ENCODE assay signal across 16 cellular contexts in genomic region chr20:8330785-8331699, GRCh38.
DNase-seq lines count a peak whose midpoint lies in the region; ATAC-seq and TF ChIP-seq lines count a peak whose summit lies in the region.
"Had no signal": no experiment of that assay in that cellular context is flagged by ENCODE, and none has a peak within 500 bp of the region (broad histone marks: within the 10 kb centered on the region; RNA-seq: fewer than 3 reads in every experiment).

No MANE protein-coding gene starts in this region.

- peak; percentile 1 for DNase-seq in KBM-7
- peak; percentile 84 for DNase-seq in glomerular visceral epithelial cell (ENCODE audit: extremely low spot score)
- no peak for DNase-seq in midbrain (lab: John Stamatoyannopoulos, UW)
- no peak for DNase-seq in lower lobe of right lung
- no peak for DNase-seq in activated naive CD4-positive, alpha-beta T cell treated with Interleukin-2 at 50 U/mL for 16 hours
- DNase-seq: activated CD4-positive, alpha-beta T cell treated with anti-CD3 and anti-CD28 coated beads, Interleukin-2, amount 50 U/mL, for 1 hour; activated T-cell treated with anti-CD3 and anti-CD28 coated beads, Interleukin-2, amount 50 U/mL, for 72 hours; Kasumi-1; stimulated activated naive CD4-positive, alpha-beta T cell; T1000 had no signal

- intact Hi-C loops in lower lobe of right lung (cut with DNase I), result no loop called here

- peaks cover 0 to 4% (median 0%) of the 10 kb centered on the region in 11 experiments; a peak in 2 of 22 replicates for H3K36me3 ChIP-seq in BLaER1 treated with 17β-estradiol and CSF1 and Interleukin-3, amounts not matched to agents 10 nM and 100 nM
- no peaks in the 10 kb centered on the region for H3K36me3 ChIP-seq in lower lobe of right lung

- H3K27me3 ChIP-seq in BLaER1 treated with 17β-estradiol and CSF1 and Interleukin-3, amounts not matched to agents 10 nM and 100 nM, result no peaks in the 10 kb centered on the region
- H3K27me3 ChIP-seq in lower lobe of right lung (ENCODE audit: low read depth), result no peaks in the 10 kb centered on the region
- H3K27me3 ChIP-seq: body of pancreas had no signal

- peak overlapping the region in 10 of 11 experiments; percentile 2 to 73 (median 52); a peak in 18 of 22 replicates for H3K4me2 ChIP-seq in BLaER1 treated with 17β-estradiol and CSF1 and Interleukin-3, amounts not matched to agents 10 nM and 100 nM

- in situ Hi-C loops in KBM-7 (cut with MboI; ENCODE audit: low pct_unique_long_range_greater_than_20kb, low sequenced_read_pairs), result no loop called here

- TF ChIP-seq CTCF in lower lobe of right lung (IDR thresholded peaks at IDR 0.05), result no peak

- H3K27ac ChIP-seq in BLaER1 treated with 17β-estradiol and CSF1 and Interleukin-3, amounts not matched to agents 10 nM and 100 nM, result peak overlapping the region in 5 of 11 experiments; percentile 15 to 38 (median 26); a peak in 7 of 22 replicates
- no peak overlapping the region for H3K27ac ChIP-seq in lower lobe of right lung
- H3K27ac ChIP-seq: GM23248 had no signal

- peaks cover 6 to 18% (median 10%) of the 10 kb centered on the region in 11 experiments; a peak in 14 of 22 replicates for H3K9me3 ChIP-seq in BLaER1 treated with 17β-estradiol and CSF1 and Interleukin-3, amounts not matched to agents 10 nM and 100 nM (replicated peaks in 1 of 11)
- H3K9me3 ChIP-seq in lower lobe of right lung, result no peaks in the 10 kb centered on the region
- H3K9me3 ChIP-seq: body of pancreas had no signal

- ATAC-seq in SK-N-SH treated with all-trans-retinoic acid at 6 μM for 48 hours (peak; percentile 73), lower lobe of right lung (no peak), GM18909 (IDR thresholded peaks at IDR 0.05; ENCODE audit: poor library complexity, unreplicated experiment) (no peak)
- ATAC-seq: activated T-cell treated with anti-CD3 and anti-CD28 coated beads, Interleukin-2, amount 50 U/mL, for 72 hours; sciatic nerve had no signal

- H3K4me1 ChIP-seq in BLaER1 treated with 17β-estradiol and CSF1 and Interleukin-3, amounts not matched to agents 10 nM and 100 nM, result peaks cover 0 to 35% (median 28%) of the 10 kb centered on the region in 10 experiments; a peak in 17 of 20 replicates
- no peaks in the 10 kb centered on the region for H3K4me1 ChIP-seq in lower lobe of right lung

- H4K20me1 ChIP-seq in BLaER1 treated with 17β-estradiol and CSF1 and Interleukin-3, amounts not matched to agents 10 nM and 100 nM, result no peaks in the 10 kb centered on the region

- H3K4me3 ChIP-seq in BLaER1 treated with 17β-estradiol and CSF1 and Interleukin-3, amounts not matched to agents 10 nM and 100 nM, result no peak overlapping the region
- H3K4me3 ChIP-seq in lower lobe of right lung, result no peak overlapping the region
- H3K4me3 ChIP-seq: body of pancreas, GM23248 had no signal

- H3K9ac ChIP-seq in BLaER1 treated with 17β-estradiol and CSF1 and Interleukin-3, amounts not matched to agents 10 nM and 100 nM, result no peak overlapping the region
- H3K9ac ChIP-seq: GM23248 had no signal

TF ChIP-seq in SK-N-SH treated with all-trans-retinoic acid at 6 μM for 48 hours, 23 proteins besides CTCF, POLR2A, EP300 and RAD21:
- TF ChIP-seq BACH2 (CRISPR knock-in tag; IDR thresholded peaks at IDR 0.05; ENCODE audit: borderline replicate concordance), result no peak
- no peak for TF ChIP-seq OSR1 (CRISPR knock-in tag; IDR thresholded peaks at IDR 0.05)
- no peak for TF ChIP-seq GLIS3 (CRISPR knock-in tag; IDR thresholded peaks at IDR 0.05)
- TF ChIP-seq ESRRG (CRISPR knock-in tag; IDR thresholded peaks at IDR 0.05), result no peak
- TF ChIP-seq ISL1 (CRISPR knock-in tag; IDR thresholded peaks at IDR 0.05), result peak; percentile 47; the same call in 1 of the 2 replicates
- no peak for TF ChIP-seq RARB (CRISPR knock-in tag; IDR thresholded peaks at IDR 0.05)
- no peak for TF ChIP-seq SNAI2 (CRISPR knock-in tag; IDR thresholded peaks at IDR 0.05)
- no peak for TF ChIP-seq ZFP30 (CRISPR knock-in tag; IDR thresholded peaks at IDR 0.05)

Comparison
In these comparisons a context has a peak if more than half of its experiments do, and no peak if none do; other contexts are left out.
1. DNase-seq: peak in KBM-7 (single experiment) and glomerular visceral epithelial cell (single experiment); none in midbrain (single experiment), lower lobe of right lung (single experiment) and activated naive CD4-positive, alpha-beta T cell treated with Interleukin-2 at 50 U/mL for 16 hours (single experiment).